9 cellular contexts compared by ENCODE assay signal in the genomic region with DNA sequence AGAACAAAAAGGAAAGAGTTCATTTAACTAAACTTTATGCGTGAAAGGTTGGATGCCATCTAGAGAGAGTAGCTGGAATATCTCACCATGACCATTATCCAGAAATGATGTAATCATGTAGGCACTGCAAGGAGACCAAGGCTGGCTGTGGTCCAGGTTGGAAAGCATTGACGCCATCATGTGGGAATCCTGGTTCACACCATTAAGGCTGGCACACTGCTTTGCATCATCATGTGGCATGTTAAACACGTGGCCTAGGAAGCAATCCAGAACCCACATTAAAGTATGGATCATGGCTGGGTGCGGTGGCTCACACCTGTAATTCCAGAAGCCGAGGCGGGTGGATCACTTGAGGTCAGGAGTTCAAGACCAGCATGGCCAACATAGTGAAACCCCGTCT. TPM values are rescaled to one million over a fixed set of nuclear protein-coding genes. Genes with fewer than 3 reads are reported as not detected.
DNase-seq lines count a peak whose midpoint lies in the region; ATAC-seq and TF ChIP-seq lines count a peak whose summit lies in the region.
"Had no signal": no experiment of that assay in that cellular context is flagged by ENCODE, and none has a peak within 500 bp of the region (broad histone marks: within the 10 kb centered on the region; RNA-seq: fewer than 3 reads in every experiment).

No MANE protein-coding gene starts in this region.

- intact Hi-C loops in stomach (cut with DNase I; ENCODE audit: low total_unique reads): no loop called here

- H3K36me3 ChIP-seq in GM23248 (ENCODE audit: low read depth): peaks cover 63% of the 10 kb centered on the region
- H3K36me3 ChIP-seq in cardiac muscle cell: peaks cover 68% of the 10 kb centered on the region
- peaks cover 25 to 65% (median 64%) of the 10 kb centered on the region in 4 donors for H3K36me3 ChIP-seq in stomach

- TF ChIP-seq CTCF in cardiac muscle cell (IDR thresholded peaks at IDR 0.05; ENCODE audit: low read depth, low read length) (no peak), stomach (IDR thresholded peaks at IDR 0.05) (no peak), GM13977 (IDR thresholded peaks at IDR 0.05; ENCODE audit: extremely low read depth, insufficient read depth, missing control alignments) (no peak)

- no peaks in the 10 kb centered on the region for H3K9me3 ChIP-seq in GM23248 (ENCODE audit: low read depth)
- H3K9me3 ChIP-seq in cardiac muscle cell (ENCODE audit: low read depth): no peaks in the 10 kb centered on the region
- no peaks in the 10 kb centered on the region for H3K9me3 ChIP-seq in stomach

- H3K4me1 ChIP-seq in GM23248 (ENCODE audit: insufficient read depth) (peaks cover 52% of the 10 kb centered on the region), cardiac muscle cell (ENCODE audit: low read depth) (peaks cover 37% of the 10 kb centered on the region), stomach (peaks cover 0 to 83% (median 56%) of the 10 kb centered on the region in 4 donors)

- H4K20me1 ChIP-seq in GM23248 (ENCODE audit: insufficient read depth): peaks cover 17% of the 10 kb centered on the region; the same call in 1 of the 2 replicates

- peaks cover 46% of the 10 kb centered on the region for H3K79me2 ChIP-seq in GM23248 (ENCODE audit: insufficient read depth)

- WGBS in GM23248 (ENCODE audit: low coverage in 1 of 2, low lambda C conversion rate in 2 of 2, missing lambda C conversion rate in 2 of 2), 2 experiments: 19 to 21% methylated on average over 7 of the region's 7 CpGs
- WGBS in stomach, 5 donors: 49 to 76% (median 64%) methylated on average over 7 of the region's 7 CpGs

- TF ChIP-seq EP300 in stomach (IDR thresholded peaks at IDR 0.05): peak; percentile 66

- peak overlapping the region; percentile 95 for H3K4me2 ChIP-seq in GM23248 (ENCODE audit: unreplicated experiment)

- no peak overlapping the region for H2AFZ ChIP-seq in GM23248

- H3K4me3 ChIP-seq in GM23248 (peak overlapping the region; percentile 93), cardiac muscle cell (peak overlapping the region; percentile 97), stomach (peak overlapping the region; percentile 10 to 81 (median 76))

- peak overlapping the region; percentile 88 for H3K9ac ChIP-seq in GM23248

- H3F3A ChIP-seq in GM23248 (ENCODE audit: insufficient read depth): peaks cover 75% of the 10 kb centered on the region

- no peaks in the 10 kb centered on the region for H3K9me2 ChIP-seq in GM23248 (ENCODE audit: insufficient read depth)

- in situ Hi-C loops in GM23248 (cut with MboI): loop anchor here (10.0 kb wide), 1 partner anchor 864 kb away; no protein-coding TSS in a partner anchor
- in situ Hi-C loops in GM13977 (cut with MboI; ENCODE audit: low pct_unique_long_range_greater_than_20kb, low sequenced_read_pairs, unreplicated experiment): loop anchor here (25.0 kb wide), 1 partner anchor 1896 kb away; no protein-coding TSS in a partner anchor

- peak; percentile 91 for DNase-seq in GM23248
- peak; percentile 76 for DNase-seq in T1000 (lab: John Stamatoyannopoulos, UW)
- DNase-seq in cardiac muscle cell (ENCODE audit: low read depth in 1 of 2, low spot score in 1 of 2): peak in 1 of 2 donors; percentile 87
- no peak for DNase-seq in stomach
- DNase-seq in GM13977 (ENCODE audit: low spot score): no peak
- no peak for DNase-seq in Kasumi-1 (lab: John Stamatoyannopoulos, UW)
- DNase-seq in activated CD4-positive, alpha-beta T cell treated with anti-CD3 and anti-CD28 coated beads, Interleukin-2, amount 50 U/mL, for 48 hours: no peak

- H3K27ac ChIP-seq in GM23248: peak overlapping the region; percentile 84
- no peak overlapping the region for H3K27ac ChIP-seq in cardiac muscle cell
- peak overlapping the region in 3 of 5 donors; percentile 47 to 91 (median 88) for H3K27ac ChIP-seq in stomach
- H3K27ac ChIP-seq: RWPE1 had no signal

- no peak for ATAC-seq in GM21515 (IDR thresholded peaks at IDR 0.05; ENCODE audit: unreplicated experiment)

- TF ChIP-seq POLR2A in stomach (IDR thresholded peaks at IDR 0.05): no peak

- H3K27me3 ChIP-seq in GM23248 (replicated peaks; ENCODE audit: insufficient read depth) (no peaks in the 10 kb centered on the region), cardiac muscle cell (no peaks in the 10 kb centered on the region), stomach (peaks cover 0 to 33% (median 21%) of the 10 kb centered on the region in 3 donors)

RNA-seq across cellular contexts. Expression of gene ADAMTS1, which starts 4.3 kb away (rescaled TPM):
- total RNA-seq in GM23248 (2014; rRNA removed; shearing (Covaris generic)): 165 and 166 TPM in 2 replicates
- polyA plus RNA-seq in GM23248 (2016; fragmentation: Nextera tagmentation; extraction: Ambion mirVana): 211 and 214 TPM in 2 replicates
- total RNA-seq in cardiac muscle cell: 155 and 185 TPM in 2 replicates
- 154 and 179 TPM in 2 replicates for polyA plus RNA-seq in cardiac muscle cell
- total RNA-seq in stomach: 100 to 1,000 TPM in 3 of 5 donors, 10 to 100 TPM in 2; 44.9 to 268 (median 111) TPM
- polyA plus RNA-seq in stomach: 10 to 100 TPM; 12.2 to 21.3 (median 21.0) TPM

Comparison
In these comparisons a context has a peak if more than half of its experiments do, and no peak if none do; other contexts are left out.
1. DNase-seq: peak in GM23248 (single experiment) and T1000 (single experiment); none in stomach (single experiment), GM13977 (single experiment), Kasumi-1 (0 of 2) and activated CD4-positive, alpha-beta T cell treated with anti-CD3 and anti-CD28 coated beads, Interleukin-2, amount 50 U/mL, for 48 hours (0 of 2).
2. Peak in every context shown above with its lines, with median percentiles within 50 percentile points of each other: H3K4me3 ChIP-seq.